Comparison of ENCODE assay signal across 21 cellular contexts in the genomic region with DNA sequence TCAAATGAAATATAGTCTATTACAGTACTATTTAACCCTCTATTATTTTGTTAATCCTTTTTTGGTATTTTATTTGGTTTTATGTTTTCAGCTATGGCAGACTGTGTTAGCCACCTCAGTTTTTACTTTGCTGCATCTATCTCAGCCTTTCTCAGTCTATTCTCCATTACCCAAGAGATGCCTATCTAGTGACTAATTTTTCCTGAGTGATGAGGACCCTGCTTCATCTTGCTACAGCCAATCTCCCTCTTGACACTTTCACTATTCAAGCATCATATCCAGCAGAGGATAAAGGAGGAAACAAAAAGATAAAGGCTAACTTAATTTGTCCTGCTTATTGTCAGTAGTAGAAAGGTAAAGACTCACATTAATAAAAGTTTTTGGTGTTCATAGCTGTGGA.
DNase-seq lines count a peak whose midpoint lies in the region; ATAC-seq, FAIRE-seq and TF ChIP-seq lines count a peak whose summit lies in the region.
"Had no signal": no experiment of that assay in that cellular context is flagged by ENCODE, and none has a peak within 500 bp of the region (broad histone marks: within the 10 kb centered on the region; RNA-seq: fewer than 3 reads in every experiment).

No MANE protein-coding gene starts in this region.

- H3K27me3 ChIP-seq in IMR-90 (ENCODE audit: control insufficient read depth, insufficient read depth, low read length) (no peaks in the 10 kb centered on the region), bronchial epithelial cell (ENCODE audit: control insufficient read depth, insufficient read depth, low read length) (no peaks in the 10 kb centered on the region), Peyer's patch (no peaks in the 10 kb centered on the region)

- H3K27ac ChIP-seq in IMR-90 (ENCODE audit: insufficient read depth, low read length): no peak overlapping the region
- no peak overlapping the region for H3K27ac ChIP-seq in Peyer's patch
- H3K27ac ChIP-seq: KMS-11, PC-9 had no signal

- no peaks in the 10 kb centered on the region for H3K4me1 Mint-ChIP-seq in progenitor cell of endocrine pancreas (ENCODE audit: low read depth)
- H3K4me1 Mint-ChIP-seq: CD4-positive, CD25-positive, alpha-beta regulatory T cell; GM23338 had no signal

- H3K9me1 ChIP-seq in IMR-90 (ENCODE audit: insufficient read depth, low read length): no peaks in the 10 kb centered on the region

- no peak overlapping the region for H4K8ac ChIP-seq in IMR-90 (ENCODE audit: low read depth in 2 of 2, low read length in 2 of 2)

- H3K36me3 Mint-ChIP-seq in progenitor cell of endocrine pancreas (ENCODE audit: insufficient read depth): no peaks in the 10 kb centered on the region
- H3K36me3 Mint-ChIP-seq: CD4-positive, CD25-positive, alpha-beta regulatory T cell had no signal

- H2AK9ac ChIP-seq in IMR-90 (replicated peaks; ENCODE audit: low read depth, low read length, poor library complexity): no peak overlapping the region

- no peak for FAIRE-seq in bronchial epithelial cell (lab: Jason Lieb, UNC)
- FAIRE-seq: GM12892, HTR-8/SVneo had no signal

- ATAC-seq in IMR-90 (ENCODE audit: low read depth): no peak
- no peak for ATAC-seq in HG02623 (IDR thresholded peaks at IDR 0.05; ENCODE audit: unreplicated experiment)
- ATAC-seq: GM23338 had no signal

- H3K36me3 ChIP-seq in IMR-90 (ENCODE audit: control insufficient read depth, insufficient read depth, low read length): no peaks in the 10 kb centered on the region
- H3K36me3 ChIP-seq in bronchial epithelial cell (ENCODE audit: control insufficient read depth, insufficient read depth, low read length): no peaks in the 10 kb centered on the region
- no peaks in the 10 kb centered on the region for H3K36me3 ChIP-seq in Peyer's patch
- H3K36me3 ChIP-seq: HAP-1 had no signal

- dilution Hi-C loops in IMR-90 (cut with HindIII; ENCODE audit: low sequenced_read_pairs, unreplicated experiment): no loop called here

- no peak overlapping the region for H2BK15ac ChIP-seq in IMR-90 (ENCODE audit: low read depth, low read length)

- no peaks in the 10 kb centered on the region for H3K9me3 ChIP-seq in IMR-90 (ENCODE audit: control insufficient read depth, insufficient read depth, low read length)
- H3K9me3 ChIP-seq in Peyer's patch: no peaks in the 10 kb centered on the region
- H3K9me3 ChIP-seq: HAP-1 had no signal

- H2AFZ ChIP-seq in IMR-90 (replicated peaks; ENCODE audit: low read length, poor library complexity): no peak overlapping the region
- H2AFZ ChIP-seq: GM23338, PC-9 had no signal

- H3K27me3 Mint-ChIP-seq in progenitor cell of endocrine pancreas: no peaks in the 10 kb centered on the region

- H4K91ac ChIP-seq in IMR-90 (ENCODE audit: insufficient read depth, low read depth, low read length): no peak overlapping the region

- no peak overlapping the region for H2BK20ac ChIP-seq in IMR-90 (ENCODE audit: low read depth, low read length)

- peak; percentile 47 for DNase-seq in IMR-90
- DNase-seq in bronchial epithelial cell (ENCODE audit: low read depth): peak; percentile 4
- peak; percentile 11 for DNase-seq in kidney glomerular epithelial cell (lab: John Stamatoyannopoulos, UW)
- DNase-seq in Peyer's patch: no peak
- DNase-seq in progenitor cell of endocrine pancreas (ENCODE audit: low spot score, unreplicated experiment): no peak
- no peak for DNase-seq in SW 1271 (lab: John Stamatoyannopoulos, UW)
- DNase-seq: CD4-positive, CD25-positive, alpha-beta regulatory T cell; NCI-H1105; NCI-H146; NCI-H2029; NCI-H226; NCI-H510A treated with DMSO at 0.1 percent for 48 hours; NCI-H748 treated with DMSO at 0.1 percent for 48 hours; PC-9; SIG-M5 had no signal

- no peak overlapping the region for H3K18ac ChIP-seq in IMR-90 (ENCODE audit: low read depth, low read length)

- H3K4me3 Mint-ChIP-seq in progenitor cell of endocrine pancreas (ENCODE audit: low read depth): no peak overlapping the region
- H3K4me3 Mint-ChIP-seq: CD4-positive, CD25-positive, alpha-beta regulatory T cell; GM23338 had no signal

- in situ Hi-C loops in IMR-90 (cut with MboI; ENCODE audit: low sequenced_read_pairs): no loop called here

- H3K56ac ChIP-seq in IMR-90 (ENCODE audit: extremely low read depth, insufficient read depth, low read length): no peak overlapping the region

- no peak overlapping the region for H3K4ac ChIP-seq in IMR-90 (ENCODE audit: low read depth, low read length)

- H3K9me3 Mint-ChIP-seq in progenitor cell of endocrine pancreas (ENCODE audit: low read depth): no peaks in the 10 kb centered on the region
- H3K9me3 Mint-ChIP-seq: GM23338 had no signal

- H3K23ac ChIP-seq in IMR-90 (ENCODE audit: low read depth, low read length): no peak overlapping the region

- no peak overlapping the region for H2BK120ac ChIP-seq in IMR-90 (ENCODE audit: low read depth, low read length)

- H3K4me1 ChIP-seq in IMR-90 (ENCODE audit: control insufficient read depth, insufficient read depth, low read length) (peaks cover 2% of the 10 kb centered on the region), Peyer's patch (no peaks in the 10 kb centered on the region)
- H3K4me1 ChIP-seq: HAP-1 had no signal

- TF ChIP-seq RAD21 in IMR-90 (IDR thresholded peaks at IDR 0.05; ENCODE audit: low read length): no peak

- no peak overlapping the region for H2BK5ac ChIP-seq in IMR-90 (ENCODE audit: low read depth, low read length, poor library complexity, severe bottlenecking)

- no peak overlapping the region for H3K14ac ChIP-seq in IMR-90 (replicated peaks; ENCODE audit: low read depth, low read length)

- TF ChIP-seq POLR2A in IMR-90 (IDR thresholded peaks at IDR 0.05; ENCODE audit: low read depth, low read length) (no peak), Peyer's patch (IDR thresholded peaks at IDR 0.05) (no peak)

- H3K4me2 ChIP-seq in IMR-90 (ENCODE audit: low read depth, low read length): no peak overlapping the region
- H3K4me2 ChIP-seq: GM23338, KMS-11, PC-9 had no signal

- no peak overlapping the region for H2AK5ac ChIP-seq in IMR-90 (ENCODE audit: low read depth, low read length)

- CTCF ChIA-PET in IMR-90 (lab: Yijun Ruan, JAX): no interaction called here

- no peak overlapping the region for H3K27ac Mint-ChIP-seq in progenitor cell of endocrine pancreas
- H3K27ac Mint-ChIP-seq: CD4-positive, CD25-positive, alpha-beta regulatory T cell; GM23338 had no signal

- no TSS peak for BruUV-seq in IMR-90 (replicated peaks; lab: Mats Ljungman, UMichigan)

- POLR2A ChIA-PET in IMR-90 (lab: Charles Lee; ENCODE audit: unreplicated experiment): no interaction called here

- intact Hi-C loops in IMR-90 (cut with micrococcal nuclease): no loop called here

- H3K79me1 ChIP-seq in IMR-90 (ENCODE audit: low read depth in 1 of 2, low read length in 2 of 2): no peaks in the 10 kb centered on the region

- TF ChIP-seq CTCF in IMR-90 (conservative IDR thresholded peaks at IDR 0.05; ENCODE audit: low read depth, low read length) (no peak), bronchial epithelial cell (IDR thresholded peaks at IDR 0.05; ENCODE audit: insufficient read depth, low read length, severe bottlenecking) (no peak), Peyer's patch (IDR thresholded peaks at IDR 0.05) (no peak), progenitor cell of endocrine pancreas (IDR thresholded peaks at IDR 0.05; ENCODE audit: unreplicated experiment) (no peak)

- H4K5ac ChIP-seq in IMR-90 (ENCODE audit: low read depth, low read length): no peak overlapping the region

- H3K4me3 ChIP-seq in IMR-90 (ENCODE audit: insufficient read depth, low read depth, low read length) (no peak overlapping the region), bronchial epithelial cell (ENCODE audit: low read depth, low read length) (no peak overlapping the region), Peyer's patch (no peak overlapping the region)
- H3K4me3 ChIP-seq: GM23338, HAP-1, PC-9 had no signal

- no peak overlapping the region for H3K9ac ChIP-seq in IMR-90 (ENCODE audit: low read depth, low read length)
- H3K9ac ChIP-seq: KMS-11 had no signal

- H4K20me1 ChIP-seq in IMR-90 (ENCODE audit: insufficient read depth, low read length): no peaks in the 10 kb centered on the region

TF ChIP-seq in IMR-90, 13 proteins besides CTCF, POLR2A, EP300 and RAD21:
- no peak for TF ChIP-seq MAFK (IDR thresholded peaks at IDR 0.05; ENCODE audit: low read depth, low read length)
- no peak for TF ChIP-seq CHD1 (IDR thresholded peaks at IDR 0.05; ENCODE audit: low read depth, low read length)
- TF ChIP-seq MXI1 (IDR thresholded peaks at IDR 0.05; ENCODE audit: borderline replicate concordance, low read depth, low read length): no peak
- TF ChIP-seq MAZ (IDR thresholded peaks at IDR 0.05; ENCODE audit: borderline replicate concordance, low read depth, low read length): no peak
- TF ChIP-seq SMC3 (IDR thresholded peaks at IDR 0.05; ENCODE audit: low read depth, low read length): no peak
- no peak for TF ChIP-seq FOS (IDR thresholded peaks at IDR 0.05; ENCODE audit: low read depth, low read length)
- TF ChIP-seq NFE2L2 (IDR thresholded peaks at IDR 0.05; ENCODE audit: low read depth, low read length): no peak
- no peak for TF ChIP-seq RFX5 (IDR thresholded peaks at IDR 0.05; ENCODE audit: low read depth, low read length)
- TF ChIP-seq, protein P1, sequence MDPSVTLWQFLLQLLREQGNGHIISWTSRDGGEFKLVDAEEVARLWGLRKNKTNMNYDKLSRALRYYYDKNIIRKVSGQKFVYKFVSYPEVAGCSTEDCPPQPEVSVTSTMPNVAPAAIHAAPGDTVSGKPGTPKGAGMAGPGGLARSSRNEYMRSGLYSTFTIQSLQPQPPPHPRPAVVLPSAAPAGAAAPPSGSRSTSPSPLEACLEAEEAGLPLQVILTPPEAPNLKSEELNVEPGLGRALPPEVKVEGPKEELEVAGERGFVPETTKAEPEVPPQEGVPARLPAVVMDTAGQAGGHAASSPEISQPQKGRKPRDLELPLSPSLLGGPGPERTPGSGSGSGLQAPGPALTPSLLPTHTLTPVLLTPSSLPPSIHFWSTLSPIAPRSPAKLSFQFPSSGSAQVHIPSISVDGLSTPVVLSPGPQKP (IDR thresholded peaks at IDR 0.05; ENCODE audit: borderline replicate concordance, low read depth, low read length): no peak
- TF ChIP-seq RCOR1 (IDR thresholded peaks at IDR 0.05; ENCODE audit: insufficient replicate concordance, low read length): no peak
- TF ChIP-seq USF2 (IDR thresholded peaks at IDR 0.05; ENCODE audit: low read depth, low read length): no peak
- TF ChIP-seq CEBPB (IDR thresholded peaks at IDR 0.05; ENCODE audit: low read depth, low read length): no peak
- no peak for TF ChIP-seq BHLHE40 (IDR thresholded peaks at IDR 0.05; ENCODE audit: low read depth, low read length)

Comparison
In these comparisons a context has a peak if more than half of its experiments do, and no peak if none do; other contexts are left out.
1. DNase-seq: peak in IMR-90 (single experiment), bronchial epithelial cell (single experiment) and kidney glomerular epithelial cell (single experiment); none in Peyer's patch (0 of 3), progenitor cell of endocrine pancreas (single experiment) and SW 1271 (0 of 2).